ENCODE assay signal across 1 cellular context in genomic region chr21:31305888-31306287, GRCh38.
TF ChIP-seq lines count a peak whose summit lies in the region.

No MANE protein-coding gene starts in this region.

TF ChIP-seq in H1, 55 proteins besides CTCF, POLR2A, EP300 and RAD21:
- no peak for TF ChIP-seq CHD7 (IDR thresholded peaks at IDR 0.05; ENCODE audit: insufficient replicate concordance, low read length)
- no peak for TF ChIP-seq ZNF274 (IDR thresholded peaks at IDR 0.05; ENCODE audit: borderline replicate concordance, extremely low read depth, low read length)
- no peak for TF ChIP-seq TAF7 (optimal IDR thresholded peaks at IDR 0.05; ENCODE audit: borderline replicate concordance, low read depth, low read length)
- TF ChIP-seq TEAD4 (IDR thresholded peaks at IDR 0.05; ENCODE audit: low read depth, low read length): no peak
- no peak for TF ChIP-seq NRF1 (IDR thresholded peaks at IDR 0.05; ENCODE audit: low read depth, low read length)
- TF ChIP-seq RFX5 (IDR thresholded peaks at IDR 0.05; ENCODE audit: borderline replicate concordance, low read depth, low read length): no peak
- TF ChIP-seq ASH2L (IDR thresholded peaks at IDR 0.05; ENCODE audit: low read length): no peak
